ENCODE assay signal across 1 cellular context in the genomic region with DNA sequence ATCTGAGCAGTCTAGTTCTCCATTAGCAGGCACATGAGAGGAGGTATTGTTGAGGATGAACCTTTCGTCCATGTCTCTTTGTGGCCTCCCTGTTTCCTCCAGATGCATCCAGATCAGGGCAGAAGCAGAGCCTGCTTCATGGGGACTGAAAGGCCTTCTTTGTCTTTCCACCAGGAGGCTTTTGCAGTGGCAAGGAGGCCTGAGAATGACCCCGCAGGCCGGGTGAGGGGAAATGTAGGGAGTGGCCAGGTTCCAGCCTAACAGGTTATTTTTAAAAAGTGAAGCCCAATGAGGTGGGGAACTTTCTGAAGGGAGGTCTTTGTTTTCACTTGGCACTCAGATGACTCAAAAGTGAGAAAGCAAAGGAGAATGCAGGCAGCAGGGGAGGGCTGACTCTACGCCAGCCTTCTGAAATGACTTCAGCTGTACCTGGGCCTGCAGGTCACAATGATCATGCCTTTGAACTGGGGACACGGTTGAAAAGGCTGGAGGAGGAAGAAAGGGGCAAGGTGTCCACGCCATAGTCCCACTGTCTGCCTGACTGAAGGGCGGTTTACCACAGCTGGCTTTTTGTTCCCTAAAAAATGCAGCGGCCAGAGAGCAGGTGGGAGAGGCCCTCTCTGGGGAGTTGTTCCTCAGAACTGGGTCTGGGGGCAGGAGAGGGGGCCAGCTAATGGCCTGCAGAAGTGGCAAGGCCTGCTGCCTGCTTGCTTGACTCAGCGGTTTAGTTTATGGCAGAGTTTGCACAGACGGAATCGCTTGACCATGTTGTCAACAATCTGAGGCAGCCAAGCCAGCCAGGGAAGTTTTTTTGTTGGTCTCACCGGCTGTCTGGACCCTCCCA.
TF ChIP-seq lines count a peak whose summit lies in the region.

No MANE protein-coding gene starts in this region.

TF ChIP-seq in liver, 16 proteins besides CTCF, POLR2A, EP300 and RAD21:
- TF ChIP-seq NR2F2 (IDR thresholded peaks at IDR 0.05) (no peak), SP1 (IDR thresholded peaks at IDR 0.05) (peak; percentile 38)
